ENCODE assay signal across 8 cellular contexts in genomic region chrX:130902783-130903613, GRCh38.
DNase-seq lines count a peak whose midpoint lies in the region; ATAC-seq and FAIRE-seq lines count a peak whose summit lies in the region.

Gene ENOX2, minus strand, starts transcription at chrX:130903209. Its CDS starts 199,993 bp downstream, at chrX:130703216.

- H3K36me3 Mint-ChIP-seq in central memory CD8-positive, alpha-beta T cell (ENCODE audit: insufficient read depth) = peaks cover 3% of the 10 kb centered on the region

- peaks cover 11% of the 10 kb centered on the region for H3K4me1 Mint-ChIP-seq in central memory CD8-positive, alpha-beta T cell

- H3K4me3 Mint-ChIP-seq in central memory CD8-positive, alpha-beta T cell = no peak within 1 kb of the TSS

- FAIRE-seq in islet of Langerhans (lab: Jason Lieb, UNC) = peak; percentile 97

- H3K27me3 Mint-ChIP-seq in central memory CD8-positive, alpha-beta T cell = no peaks in the 10 kb centered on the region

- H3K27ac Mint-ChIP-seq in central memory CD8-positive, alpha-beta T cell (ENCODE audit: low read depth) = no peak within 1 kb of the TSS

- DNase-seq in AG08396 (ENCODE audit: low spot score) (peak; percentile 86), NCI-H345 treated with DMSO at 0.1 percent for 48 hours (lab: John Stamatoyannopoulos, UW; ENCODE audit: unreplicated experiment) (peak; percentile 97)
- DNase-seq in activated CD4-positive, CD25-positive, alpha-beta regulatory T cell (lab: John Stamatoyannopoulos, UW) = peak; percentile 30 to 54 (median 50)
- peak; percentile 49 to 70 for DNase-seq in central memory CD8-positive, alpha-beta T cell (ENCODE audit: low spot score in 2 of 2)
- peak; percentile 50 to 72 (median 63) for DNase-seq in stimulated activated CD4-positive, alpha-beta T cell treated with anti-CD3 and anti-CD28 coated beads, Interleukin-12 subunit alpha, Interleukin-12 subunit beta, amount 100 ng/mL, for 48 hours (ENCODE audit: low read depth in 2 of 3, low spot score in 1 of 3)

- ATAC-seq in GM19023 (IDR thresholded peaks at IDR 0.05; ENCODE audit: unreplicated experiment) (peak; percentile 99), HG03280 (IDR thresholded peaks at IDR 0.05; ENCODE audit: unreplicated experiment) (peak; percentile 99)
- ATAC-seq in central memory CD8-positive, alpha-beta T cell (replicated peaks; ENCODE audit: extremely low read depth, poor library complexity, severe bottlenecking) = peak; percentile 98

- H3K9me3 Mint-ChIP-seq in central memory CD8-positive, alpha-beta T cell = no peaks in the 10 kb centered on the region

Comparison
In these comparisons a context has a peak if more than half of its experiments do, and no peak if none do; other contexts are left out.
1. Peak in every context shown above with its lines: DNase-seq and ATAC-seq.